15 cellular contexts compared by ENCODE assay signal in the genomic region with DNA sequence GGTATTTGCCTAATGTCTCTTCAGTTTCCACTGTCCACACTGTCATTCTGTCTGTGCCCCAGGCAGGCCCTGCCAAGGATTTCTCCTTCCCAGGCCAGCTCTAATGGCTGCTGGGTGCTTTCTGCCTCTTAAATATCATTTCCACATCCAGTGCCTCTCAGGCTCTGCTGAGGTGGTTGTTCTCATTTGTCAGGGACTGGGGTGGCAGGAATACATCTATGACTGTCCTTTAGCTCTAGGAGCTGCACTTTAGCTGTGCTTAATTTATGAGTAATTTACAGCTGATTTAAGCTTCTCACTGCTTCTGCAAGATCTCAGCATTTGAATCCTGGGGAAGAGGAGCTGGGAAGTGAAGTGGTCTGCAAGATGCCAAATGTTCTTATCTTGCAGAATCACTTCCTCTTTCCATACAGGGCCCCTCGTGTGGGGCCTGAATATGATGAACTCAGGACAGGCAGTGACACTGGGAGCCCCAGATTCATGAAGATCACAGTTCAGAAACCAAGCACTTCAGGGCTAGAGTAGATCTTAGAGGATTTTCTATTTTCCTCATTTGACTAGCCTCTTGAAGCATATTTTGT.
A peak's percentile ranks its signal among the peaks of the same experiment; 100 is the strongest.
DNase-seq lines count a peak whose midpoint lies in the region; ATAC-seq and TF ChIP-seq lines count a peak whose summit lies in the region.
"Had no signal": no experiment of that assay in that cellular context is flagged by ENCODE, and none has a peak within 500 bp of the region (broad histone marks: within the 10 kb centered on the region; RNA-seq: fewer than 3 reads in every experiment).

No MANE protein-coding gene starts in this region.

- intact Hi-C loops in right cardiac atrium (cut with DNase I) (no loop called here), left ventricle myocardium inferior (cut with micrococcal nuclease) (no loop called here)

- ATAC-seq in right cardiac atrium = peak; percentile 36 to 64
- ATAC-seq in HG02885 (IDR thresholded peaks at IDR 0.05; ENCODE audit: poor library complexity, unreplicated experiment) = peak; percentile 85
- ATAC-seq: gastrocnemius medialis, pancreas had no signal

- no peaks in the 10 kb centered on the region for H3K9me3 ChIP-seq in right cardiac atrium (ENCODE audit: control insufficient read depth, low read length)
- H3K9me3 ChIP-seq in left ventricle myocardium inferior (replicated peaks) = no peaks in the 10 kb centered on the region
- H3K9me3 ChIP-seq: gastrocnemius medialis, pancreas, thoracic aorta had no signal

- H3K27me3 ChIP-seq in right cardiac atrium (ENCODE audit: control insufficient read depth, insufficient read depth) (no peaks in the 10 kb centered on the region), left ventricle myocardium inferior (ENCODE audit: low read depth) (no peaks in the 10 kb centered on the region)
- H3K27me3 ChIP-seq: gastrocnemius medialis, pancreas had no signal

- DNase-seq in right cardiac atrium (peak in 1 of 3 donors; percentile 39), left ventricle myocardium inferior (no peak), NOMO-1 (lab: John Stamatoyannopoulos, UW; ENCODE audit: unreplicated experiment in 2 of 2) (peak; percentile 49 to 79), LoVo (ENCODE audit: low spot score) (no peak), DMS 273 (lab: John Stamatoyannopoulos, UW; ENCODE audit: unreplicated experiment) (no peak)
- DNase-seq in NK-92 treated with Interleukin-12 subunit alpha and Interleukin-12 subunit beta, amount 100 ng/mL, for 24 hours (lab: John Stamatoyannopoulos, UW) = no peak
- no peak for DNase-seq in stimulated activated CD4-positive, alpha-beta T cell treated with anti-CD3 and anti-CD28 coated beads, Interleukin-2, amount 100 ng/mL, for 24 hours
- DNase-seq: activated CD4-positive, alpha-beta T cell treated with anti-CD3 and anti-CD28 coated beads for 4 hours; activated naive CD4-positive, alpha-beta T cell treated with Interleukin-2 at 50 U/mL for 16 hours; gastrocnemius medialis; NCI-H446; pancreas had no signal

- WGBS in right cardiac atrium = 2% methylated on average over 1 of the region's 1 CpG

- H3K4me1 ChIP-seq in right cardiac atrium (ENCODE audit: control insufficient read depth, insufficient read depth, low read length) (peaks cover 3% of the 10 kb centered on the region), left ventricle myocardium inferior (no peaks in the 10 kb centered on the region)
- H3K4me1 ChIP-seq: gastrocnemius medialis had no signal

- no peak overlapping the region for H3K4me3 ChIP-seq in right cardiac atrium (ENCODE audit: low read length)
- no peak overlapping the region for H3K4me3 ChIP-seq in left ventricle myocardium inferior
- H3K4me3 ChIP-seq: coronary artery, gastrocnemius medialis, pancreas, thoracic aorta had no signal

- H3K27ac ChIP-seq in right cardiac atrium (ENCODE audit: low read length) (peak overlapping the region; percentile 8), left ventricle myocardium inferior (replicated peaks) (no peak overlapping the region)
- H3K27ac ChIP-seq: coronary artery, gastrocnemius medialis, pancreas, thoracic aorta had no signal

- TF ChIP-seq CTCF in left ventricle myocardium inferior (IDR thresholded peaks at IDR 0.05; ENCODE audit: borderline replicate concordance) = no peak

- no peaks in the 10 kb centered on the region for H3K36me3 ChIP-seq in left ventricle myocardium inferior
- H3K36me3 ChIP-seq: gastrocnemius medialis, pancreas, thoracic aorta had no signal

Comparison
In these comparisons a context has a peak if more than half of its experiments do, and no peak if none do; other contexts are left out.
1. DNase-seq: peak in NOMO-1 (2 of 2); none in left ventricle myocardium inferior (single experiment), NK-92 treated with Interleukin-12 subunit alpha and Interleukin-12 subunit beta, amount 100 ng/mL, for 24 hours (single experiment), LoVo (single experiment), stimulated activated CD4-positive, alpha-beta T cell treated with anti-CD3 and anti-CD28 coated beads, Interleukin-2, amount 100 ng/mL, for 24 hours (0 of 2) and DMS 273 (single experiment).